Comparison of ENCODE assay signal across 9 cellular contexts in the genomic region with DNA sequence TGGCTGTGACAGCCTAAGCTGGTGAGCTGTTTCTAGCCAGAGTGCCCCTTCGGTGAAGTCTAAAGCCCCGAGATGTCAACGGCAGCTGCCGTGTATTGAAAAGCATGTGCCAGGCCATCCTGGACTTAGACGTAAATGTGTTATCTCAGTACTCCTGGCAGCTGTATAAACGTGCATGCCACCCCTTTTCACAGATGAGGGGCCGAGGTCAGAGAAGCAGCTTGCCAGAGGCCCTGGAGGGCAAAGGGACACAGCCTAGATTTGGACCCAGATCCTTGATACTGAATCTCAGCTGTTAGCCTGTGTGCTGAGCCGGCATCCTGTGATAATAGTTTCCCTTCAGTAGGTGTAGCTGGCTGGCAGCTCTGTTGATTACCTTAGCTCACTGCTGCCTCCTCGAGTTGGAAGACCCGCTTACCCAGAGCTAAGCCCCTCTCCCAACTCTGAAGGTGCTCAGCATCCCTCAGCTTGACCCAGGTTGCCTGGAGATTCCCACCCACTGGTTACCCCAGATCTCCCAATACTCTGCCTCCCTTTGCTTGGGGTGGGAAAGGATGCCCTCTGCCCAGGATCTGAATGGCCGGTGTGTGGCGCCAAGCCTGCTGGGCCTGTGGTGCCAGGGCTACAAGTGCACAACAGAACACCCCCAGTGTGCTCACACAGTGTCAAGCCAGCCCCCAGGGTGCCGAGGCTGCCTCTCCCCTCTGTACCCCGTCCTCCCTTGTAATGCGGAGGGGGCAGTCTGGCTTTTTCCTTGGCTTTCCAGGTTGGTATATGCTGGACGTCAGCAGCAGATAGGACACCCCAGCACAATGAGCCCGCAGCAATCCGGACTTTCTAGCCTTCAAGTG. TPM values are rescaled to one million over a fixed set of nuclear protein-coding genes. Genes with fewer than 3 reads are reported as not detected.
DNase-seq lines count a peak whose midpoint lies in the region; ATAC-seq, FAIRE-seq and TF ChIP-seq lines count a peak whose summit lies in the region.
"Had no signal": no experiment of that assay in that cellular context is flagged by ENCODE, and none has a peak within 500 bp of the region (broad histone marks: within the 10 kb centered on the region; RNA-seq: fewer than 3 reads in every experiment).

No MANE protein-coding gene starts in this region.

- H3K27ac ChIP-seq in DOHH2 (ENCODE audit: low read depth, low read length) (peak overlapping the region; percentile 55), lung (ENCODE audit: low read depth in 1 of 2, low read length in 1 of 2) (peak overlapping the region; percentile 96 to 97), subcutaneous abdominal adipose tissue (ENCODE audit: low read depth, low read length) (peak overlapping the region; percentile 80)

- H3K4me3 ChIP-seq in DOHH2 (ENCODE audit: low read length) (peak overlapping the region; percentile 89), lung (peak overlapping the region; percentile 80), subcutaneous abdominal adipose tissue (ENCODE audit: low read depth in 1 of 5, low read length in 5 of 5) (peak overlapping the region; percentile 60 to 94 (median 77))

- H3K79me2 ChIP-seq in DOHH2 (ENCODE audit: control insufficient read depth, low read length), result peaks cover 5% of the 10 kb centered on the region; the same call in 1 of the 2 replicates

- ATAC-seq in lung (ENCODE audit: insufficient read depth, low FRiP score), result no peak
- ATAC-seq in GM21367 (IDR thresholded peaks at IDR 0.05; ENCODE audit: unreplicated experiment), result no peak

- DNase-seq in HTR-8/SVneo (ENCODE audit: insufficient read length, low spot score) (no peak), T-helper 22 cell (ENCODE audit: low read depth) (peak; percentile 34), cerebellar cortex (ENCODE audit: low spot score) (peak; percentile 65), lung (ENCODE audit: low spot score) (no peak), midbrain (lab: John Stamatoyannopoulos, UW) (no peak)

- H3K27me3 ChIP-seq in DOHH2 (ENCODE audit: control insufficient read depth, low read length) (no peaks in the 10 kb centered on the region), lung (ENCODE audit: control insufficient read depth, insufficient read depth) (no peaks in the 10 kb centered on the region), subcutaneous abdominal adipose tissue (ENCODE audit: control insufficient read depth in 5 of 5, insufficient read depth in 4 of 5, low read length in 5 of 5) (no peaks in the 10 kb centered on the region)

- FAIRE-seq in HTR-8/SVneo (lab: Jason Lieb, UNC), result peak; percentile 86

- H3K4me1 ChIP-seq in DOHH2 (ENCODE audit: control insufficient read depth, low read length) (peaks cover 33% of the 10 kb centered on the region), lung (ENCODE audit: control insufficient read depth in 2 of 2, insufficient read depth in 2 of 2, low read length in 2 of 2) (peaks cover 0 to 8% of the 10 kb centered on the region in 2 donors), subcutaneous abdominal adipose tissue (ENCODE audit: control insufficient read depth in 5 of 5, insufficient read depth in 5 of 5, low read length in 5 of 5) (peaks cover 4 to 56% (median 27%) of the 10 kb centered on the region in 5 donors)

- TF ChIP-seq CTCF in DOHH2 (IDR thresholded peaks at IDR 0.05; ENCODE audit: low read depth, low read length, poor library complexity, severe bottlenecking) (peak; percentile 66), lung (IDR thresholded peaks at IDR 0.05; ENCODE audit: control extremely low read depth, extremely low read depth) (no peak)

- H3K9me3 ChIP-seq in DOHH2 (ENCODE audit: control insufficient read depth, insufficient read depth, low read length) (no peaks in the 10 kb centered on the region), lung (ENCODE audit: control insufficient read depth in 2 of 2, insufficient read depth in 1 of 2, low read length in 1 of 2) (no peaks in the 10 kb centered on the region), subcutaneous abdominal adipose tissue (ENCODE audit: control insufficient read depth in 5 of 5, low read length in 5 of 5) (no peaks in the 10 kb centered on the region)

- no peaks in the 10 kb centered on the region for H4K20me1 ChIP-seq in DOHH2 (ENCODE audit: control insufficient read depth, insufficient read depth, low read depth, low read length)

- no peaks in the 10 kb centered on the region for H3K36me3 ChIP-seq in DOHH2 (ENCODE audit: control insufficient read depth, low read length)
- H3K36me3 ChIP-seq in lung (ENCODE audit: control insufficient read depth in 2 of 2, insufficient read depth in 2 of 2, low read length in 2 of 2), result no peaks in the 10 kb centered on the region
- H3K36me3 ChIP-seq in subcutaneous abdominal adipose tissue (ENCODE audit: control insufficient read depth in 5 of 5, insufficient read depth in 5 of 5, low read length in 5 of 5), result no peaks in the 10 kb centered on the region

- H3K4me2 ChIP-seq in DOHH2 (ENCODE audit: low read length), result peak overlapping the region; percentile 97

- no peaks in the 10 kb centered on the region for H3K9me2 ChIP-seq in DOHH2 (replicated peaks; ENCODE audit: control insufficient read depth, low read length)

- WGBS in lung, 2 donors, result 35 to 42% methylated on average over 18 of the region's 18 CpGs

- H3F3A ChIP-seq in DOHH2 (ENCODE audit: control insufficient read depth, insufficient read depth), result peaks cover 5% of the 10 kb centered on the region; the same call in 1 of the 2 replicates

- H3K9ac ChIP-seq in subcutaneous abdominal adipose tissue (ENCODE audit: low read length in 5 of 5), result peak overlapping the region; percentile 46 to 94 (median 66)

RNA-seq across cellular contexts. Expression of a gene that starts 59.8 kb away (rescaled TPM):
- total RNA-seq in lung, result 10 to 100 TPM in 1 of 2 donors, 1 to 10 TPM in 1; 4.4 to 12.5 TPM
- polyA plus RNA-seq in lung, result 1 to 10 TPM; 3.5 to 8.6 TPM
- total RNA-seq: activated CD8-positive, alpha-beta memory T cell treated with anti-CD3 and anti-CD28 coated beads for 36 hours had no signal

Comparison
In these comparisons a context has a peak if more than half of its experiments do, and no peak if none do; other contexts are left out.
1. DNase-seq: peak in T-helper 22 cell (single experiment) and cerebellar cortex (single experiment); none in HTR-8/SVneo (single experiment), lung (single experiment) and midbrain (single experiment).
2. Peak in every context shown above with its lines, with median percentiles within 50 percentile points of each other: H3K27ac ChIP-seq and H3K4me3 ChIP-seq.